ENCODE assay signal across 7 cellular contexts in the genomic region with DNA sequence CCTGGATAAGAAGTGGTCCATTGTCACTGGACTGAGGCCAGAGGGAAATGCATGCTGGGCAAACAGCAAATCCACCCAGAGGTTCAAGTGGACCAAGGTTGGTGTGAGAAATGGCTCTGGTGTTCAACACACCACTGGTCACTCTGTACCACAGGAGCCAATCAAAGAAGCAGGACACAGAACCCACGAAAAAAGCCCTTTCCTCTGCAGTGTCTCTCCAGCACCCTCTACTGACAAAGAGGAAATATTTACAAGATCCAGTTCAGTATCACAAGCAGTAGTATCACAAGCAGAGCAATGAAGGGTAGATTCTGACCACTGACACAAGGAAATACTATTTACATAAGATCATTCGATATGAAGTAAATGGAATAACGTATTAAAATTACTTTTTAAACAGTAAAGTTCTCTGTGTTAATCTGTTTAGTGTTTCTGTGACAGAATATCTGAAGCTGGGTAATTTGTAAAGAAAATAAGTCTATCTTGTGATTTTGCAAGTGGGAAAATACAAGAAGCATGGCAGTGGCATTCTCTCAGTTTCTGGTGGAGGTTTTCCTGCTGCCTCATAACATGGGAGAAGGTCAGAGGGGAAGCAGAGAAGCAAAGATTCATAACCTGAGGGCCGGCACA.
DNase-seq lines count a peak whose midpoint lies in the region; ATAC-seq, FAIRE-seq and TF ChIP-seq lines count a peak whose summit lies in the region.

No MANE protein-coding gene starts in this region.

- no peak for TF ChIP-seq POLR2A in GM12892 (IDR thresholded peaks at IDR 0.05; ENCODE audit: low read depth, low read length)

- no peak for DNase-seq in GM12892 (ENCODE audit: insufficient read length)
- peak; percentile 3 for DNase-seq in RPMI8226
- DNase-seq in iris pigment epithelial cell (ENCODE audit: low read depth): peak; percentile 0
- DNase-seq in stimulated activated CD4-positive, alpha-beta T cell treated with anti-CD3 and anti-CD28 coated beads, Interleukin-15, amount 100 ng/mL, for 24 hours: no peak
- no peak for DNase-seq in HTR-8/SVneo (ENCODE audit: insufficient read length, low spot score)

- ATAC-seq in GM21515 (IDR thresholded peaks at IDR 0.05; ENCODE audit: unreplicated experiment) (peak; percentile 43), HG03558 (IDR thresholded peaks at IDR 0.05; ENCODE audit: extremely low read depth, unreplicated experiment) (peak; percentile 37)

- FAIRE-seq in GM12892 (lab: Jason Lieb, UNC) (peak; percentile 94), HTR-8/SVneo (lab: Jason Lieb, UNC) (no peak)

Comparison
In these comparisons a context has a peak if more than half of its experiments do, and no peak if none do; other contexts are left out.
1. DNase-seq: peak in RPMI8226 (single experiment) and iris pigment epithelial cell (single experiment); none in GM12892 (single experiment), stimulated activated CD4-positive, alpha-beta T cell treated with anti-CD3 and anti-CD28 coated beads, Interleukin-15, amount 100 ng/mL, for 24 hours (single experiment) and HTR-8/SVneo (single experiment).